Comparison of ENCODE assay signal across 14 cellular contexts in the genomic region with DNA sequence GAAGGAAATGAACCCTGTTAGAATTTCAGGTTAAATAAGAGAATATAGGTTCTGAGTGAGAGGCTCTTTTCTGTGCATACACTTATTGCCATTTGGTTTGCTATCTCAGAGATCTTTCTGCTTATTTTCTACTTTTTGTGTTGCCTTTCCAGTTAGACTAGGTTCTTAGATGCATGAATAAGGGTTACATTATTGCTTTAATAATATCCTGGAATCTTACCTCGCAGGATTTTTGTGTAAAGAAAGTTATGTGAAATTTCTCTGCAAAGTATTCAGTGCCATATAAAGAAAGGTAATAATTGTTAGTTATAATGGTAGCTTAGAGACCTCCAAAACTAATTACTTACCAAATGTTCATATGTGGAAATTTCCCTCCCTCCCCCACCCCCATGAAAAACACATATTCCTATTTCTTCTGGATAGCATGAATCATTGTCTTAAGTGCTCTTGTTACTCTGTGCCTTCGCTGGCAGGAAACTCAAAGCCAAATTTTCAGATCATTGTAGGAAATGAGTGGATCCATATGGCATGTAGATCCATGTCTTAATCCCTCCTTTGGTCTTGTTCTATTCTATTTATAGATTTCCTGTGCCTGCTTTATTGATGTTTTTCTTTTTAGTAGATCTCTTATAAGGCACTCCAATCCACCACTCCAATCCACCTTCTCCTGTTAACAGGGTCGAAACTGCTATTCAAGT. TPM values are rescaled to one million over a fixed set of nuclear protein-coding genes. Genes with fewer than 3 reads are reported as not detected.
DNase-seq lines count a peak whose midpoint lies in the region; ATAC-seq and TF ChIP-seq lines count a peak whose summit lies in the region.
"Had no signal": no experiment of that assay in that cellular context is flagged by ENCODE, and none has a peak within 500 bp of the region (broad histone marks: within the 10 kb centered on the region; RNA-seq: fewer than 3 reads in every experiment).

No MANE protein-coding gene starts in this region.

- H3K36me3 ChIP-seq in GM23248 (ENCODE audit: low read depth) (no peaks in the 10 kb centered on the region), WERI-Rb-1 (no peaks in the 10 kb centered on the region), mucosa of descending colon (ENCODE audit: low read depth) (no peaks in the 10 kb centered on the region)

- H3K4me1 ChIP-seq in GM23248 (ENCODE audit: insufficient read depth), result peaks cover 29% of the 10 kb centered on the region
- peaks cover 5% of the 10 kb centered on the region for H3K4me1 ChIP-seq in foreskin keratinocyte
- peaks cover 4% of the 10 kb centered on the region for H3K4me1 ChIP-seq in mucosa of descending colon (ENCODE audit: low read depth)

- intact Hi-C loops in mucosa of descending colon (cut with DNase I, micrococcal nuclease), result loop anchor here in 1 of 2 donors (5.0 kb wide), 1 partner anchor 202 kb away; no protein-coding TSS in a partner anchor

- ATAC-seq in SK-N-SH treated with all-trans-retinoic acid at 6 μM for 48 hours (peak; percentile 36), foreskin keratinocyte (peak; percentile 35), mucosa of descending colon (no peak)

- H2AFZ ChIP-seq in GM23248, result peak overlapping the region; percentile 61

- H3K27ac ChIP-seq in GM23248, result peak overlapping the region; percentile 60
- H3K27ac ChIP-seq in foreskin keratinocyte, result no peak overlapping the region
- H3K27ac ChIP-seq in WERI-Rb-1, result no peak overlapping the region; the same call in 1 of the 2 replicates
- H3K27ac ChIP-seq: C4-2B had no signal

- H3K4me3 ChIP-seq in GM23248 (peak overlapping the region; percentile 18), WERI-Rb-1 (ENCODE audit: low read depth, low read length) (no peak overlapping the region), mucosa of descending colon (no peak overlapping the region)
- H3K4me3 ChIP-seq: lung had no signal

- H3K27me3 ChIP-seq in GM23248 (replicated peaks; ENCODE audit: insufficient read depth) (no peaks in the 10 kb centered on the region), foreskin keratinocyte (no peaks in the 10 kb centered on the region), WERI-Rb-1 (ENCODE audit: insufficient read depth, low read depth, severe bottlenecking) (no peaks in the 10 kb centered on the region)

- 30 to 41% methylated on average over 3 of the region's 3 CpGs for WGBS in GM23248 (ENCODE audit: low coverage in 1 of 2, low lambda C conversion rate in 2 of 2, missing lambda C conversion rate in 2 of 2), 2 experiments

- H3K4me2 ChIP-seq in GM23248 (ENCODE audit: unreplicated experiment), result peak overlapping the region; percentile 48

- H3K9ac ChIP-seq in GM23248, result no peak overlapping the region

- no peaks in the 10 kb centered on the region for H3K9me2 ChIP-seq in GM23248 (ENCODE audit: insufficient read depth)

- no peaks in the 10 kb centered on the region for H4K20me1 ChIP-seq in GM23248 (ENCODE audit: insufficient read depth)

- peak; percentile 23 for DNase-seq in A172 (ENCODE audit: low spot score)
- DNase-seq in GM23248, result peak; percentile 90
- DNase-seq in foreskin keratinocyte, result peak; percentile 58 to 88
- DNase-seq in WERI-Rb-1, result no peak
- DNase-seq in NCI-H748 treated with DMSO at 0.1 percent for 48 hours (lab: John Stamatoyannopoulos, UW), result no peak
- DNase-seq in activated CD8-positive, alpha-beta memory T cell treated with anti-CD3 and anti-CD28 coated beads, Interleukin-2, amount 50 U/mL, for 48 hours, result no peak
- no peak for DNase-seq in mucosa of descending colon
- DNase-seq: activated CD4-positive, alpha-beta T cell treated with anti-CD3 and anti-CD28 coated beads for 4 hours; activated naive CD8-positive, alpha-beta T cell treated with anti-CD3 and anti-CD28 coated beads, Interleukin-2, amount 10 ng/mL, durations not matched to agents 7 days and 5 days; erythroblast; small intestine had no signal

- TF ChIP-seq CTCF in foreskin keratinocyte (conservative IDR thresholded peaks at IDR 0.05) (no peak), WERI-Rb-1 (IDR thresholded peaks at IDR 0.05; ENCODE audit: low read depth, low read length) (no peak), mucosa of descending colon (IDR thresholded peaks at IDR 0.05) (no peak)

- in situ Hi-C loops in GM23248 (cut with MboI), result no loop called here

- peaks cover 27% of the 10 kb centered on the region for H3F3A ChIP-seq in GM23248 (ENCODE audit: insufficient read depth)

- peaks cover under 1% of the 10 kb centered on the region; the same call in 1 of the 2 replicates for H3K79me2 ChIP-seq in GM23248 (ENCODE audit: insufficient read depth)

- no peaks in the 10 kb centered on the region for H3K9me3 ChIP-seq in GM23248 (ENCODE audit: low read depth)
- peaks cover 3% of the 10 kb centered on the region for H3K9me3 ChIP-seq in WERI-Rb-1 (ENCODE audit: severe bottlenecking)
- H3K9me3 ChIP-seq in mucosa of descending colon, result no peaks in the 10 kb centered on the region

TF ChIP-seq in SK-N-SH treated with all-trans-retinoic acid at 6 μM for 48 hours, 23 proteins besides CTCF, POLR2A, EP300 and RAD21 (continues in another document):
- no peak for TF ChIP-seq TOX (CRISPR knock-in tag; IDR thresholded peaks at IDR 0.05; ENCODE audit: borderline replicate concordance)
- TF ChIP-seq, protein P1, sequence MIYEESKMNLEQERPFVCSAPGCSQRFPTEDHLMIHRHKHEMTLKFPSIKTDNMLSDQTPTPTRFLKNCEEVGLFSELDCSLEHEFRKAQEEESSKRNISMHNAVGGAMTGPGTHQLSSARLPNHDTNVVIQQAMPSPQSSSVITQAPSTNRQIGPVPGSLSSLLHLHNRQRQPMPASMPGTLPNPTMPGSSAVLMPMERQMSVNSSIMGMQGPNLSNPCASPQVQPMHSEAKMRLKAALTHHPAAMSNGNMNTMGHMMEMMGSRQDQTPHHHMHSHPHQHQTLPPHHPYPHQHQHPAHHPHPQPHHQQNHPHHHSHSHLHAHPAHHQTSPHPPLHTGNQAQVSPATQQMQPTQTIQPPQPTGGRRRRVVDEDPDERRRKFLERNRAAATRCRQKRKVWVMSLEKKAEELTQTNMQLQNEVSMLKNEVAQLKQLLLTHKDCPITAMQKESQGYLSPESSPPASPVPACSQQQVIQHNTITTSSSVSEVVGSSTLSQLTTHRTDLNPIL (CRISPR knock-in tag; IDR thresholded peaks at IDR 0.05; ENCODE audit: low read depth), result no peak
- TF ChIP-seq BACH2 (CRISPR knock-in tag; IDR thresholded peaks at IDR 0.05; ENCODE audit: borderline replicate concordance), result no peak
- TF ChIP-seq, protein P2, sequence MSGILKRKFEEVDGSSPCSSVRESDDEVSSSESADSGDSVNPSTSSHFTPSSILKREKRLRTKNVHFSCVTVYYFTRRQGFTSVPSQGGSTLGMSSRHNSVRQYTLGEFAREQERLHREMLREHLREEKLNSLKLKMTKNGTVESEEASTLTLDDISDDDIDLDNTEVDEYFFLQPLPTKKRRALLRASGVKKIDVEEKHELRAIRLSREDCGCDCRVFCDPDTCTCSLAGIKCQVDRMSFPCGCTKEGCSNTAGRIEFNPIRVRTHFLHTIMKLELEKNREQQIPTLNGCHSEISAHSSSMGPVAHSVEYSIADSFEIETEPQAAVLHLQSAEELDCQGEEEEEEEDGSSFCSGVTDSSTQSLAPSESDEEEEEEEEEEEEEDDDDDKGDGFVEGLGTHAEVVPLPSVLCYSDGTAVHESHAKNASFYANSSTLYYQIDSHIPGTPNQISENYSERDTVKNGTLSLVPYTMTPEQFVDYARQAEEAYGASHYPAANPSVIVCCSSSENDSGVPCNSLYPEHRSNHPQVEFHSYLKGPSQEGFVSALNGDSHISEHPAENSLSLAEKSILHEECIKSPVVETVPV (CRISPR knock-in tag; IDR thresholded peaks at IDR 0.05), result no peak
- TF ChIP-seq ZNF565 (CRISPR knock-in tag; conservative IDR thresholded peaks at IDR 0.05; ENCODE audit: low read depth), result no peak
- TF ChIP-seq ESRRG (CRISPR knock-in tag; IDR thresholded peaks at IDR 0.05), result no peak
- TF ChIP-seq OSR1 (CRISPR knock-in tag; IDR thresholded peaks at IDR 0.05), result no peak
- TF ChIP-seq SNAI2 (CRISPR knock-in tag; IDR thresholded peaks at IDR 0.05), result no peak
- no peak for TF ChIP-seq ISL1 (CRISPR knock-in tag; IDR thresholded peaks at IDR 0.05)
- TF ChIP-seq ZC3H10 (CRISPR knock-in tag; IDR thresholded peaks at IDR 0.05), result no peak
- no peak for TF ChIP-seq ZFP30 (CRISPR knock-in tag; IDR thresholded peaks at IDR 0.05)
- TF ChIP-seq, protein P3, sequence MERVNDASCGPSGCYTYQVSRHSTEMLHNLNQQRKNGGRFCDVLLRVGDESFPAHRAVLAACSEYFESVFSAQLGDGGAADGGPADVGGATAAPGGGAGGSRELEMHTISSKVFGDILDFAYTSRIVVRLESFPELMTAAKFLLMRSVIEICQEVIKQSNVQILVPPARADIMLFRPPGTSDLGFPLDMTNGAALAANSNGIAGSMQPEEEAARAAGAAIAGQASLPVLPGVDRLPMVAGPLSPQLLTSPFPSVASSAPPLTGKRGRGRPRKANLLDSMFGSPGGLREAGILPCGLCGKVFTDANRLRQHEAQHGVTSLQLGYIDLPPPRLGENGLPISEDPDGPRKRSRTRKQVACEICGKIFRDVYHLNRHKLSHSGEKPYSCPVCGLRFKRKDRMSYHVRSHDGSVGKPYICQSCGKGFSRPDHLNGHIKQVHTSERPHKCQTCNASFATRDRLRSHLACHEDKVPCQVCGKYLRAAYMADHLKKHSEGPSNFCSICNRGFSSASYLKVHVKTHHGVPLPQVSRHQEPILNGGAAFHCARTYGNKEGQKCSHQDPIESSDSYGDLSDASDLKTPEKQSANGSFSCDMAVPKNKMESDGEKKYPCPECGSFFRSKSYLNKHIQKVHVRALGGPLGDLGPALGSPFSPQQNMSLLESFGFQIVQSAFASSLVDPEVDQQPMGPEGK (CRISPR knock-in tag; IDR thresholded peaks at IDR 0.05; ENCODE audit: borderline replicate concordance), result no peak
- TF ChIP-seq RARB (CRISPR knock-in tag; IDR thresholded peaks at IDR 0.05), result no peak
- no peak for TF ChIP-seq CSDC2 (CRISPR knock-in tag; IDR thresholded peaks at IDR 0.05)
- no peak for TF ChIP-seq ZNF8 (CRISPR knock-in tag; IDR thresholded peaks at IDR 0.05)
- TF ChIP-seq GLIS3 (CRISPR knock-in tag; IDR thresholded peaks at IDR 0.05), result no peak

RNA-seq across cellular contexts. Expression of a gene that starts 2.7 kb away (rescaled TPM):
- total RNA-seq in A172 (2014; rRNA removed; shearing (Covaris generic)), result 0.21 and 0.31 TPM in 2 replicates
- total RNA-seq in GM23248 (2014; rRNA removed; shearing (Covaris generic)), result 4.3 and 11.3 TPM in 2 replicates
- polyA plus RNA-seq in GM23248 (2016; fragmentation: Nextera tagmentation; extraction: Ambion mirVana) (0.93 and 1.6 TPM in 2 replicates), foreskin keratinocyte (0.57 and 0.85 TPM in 2 replicates)
- total RNA-seq in foreskin keratinocyte (2.1 and 3.2 TPM in 2 replicates), mucosa of descending colon (10 to 100 TPM; 10.1 to 14.4 (median 12.7) TPM)

Comparison
In these comparisons a context has a peak if more than half of its experiments do, and no peak if none do; other contexts are left out.
1. DNase-seq: peak in A172 (single experiment), GM23248 (single experiment) and foreskin keratinocyte (2 of 2); none in WERI-Rb-1 (single experiment), NCI-H748 treated with DMSO at 0.1 percent for 48 hours (single experiment), activated CD8-positive, alpha-beta memory T cell treated with anti-CD3 and anti-CD28 coated beads, Interleukin-2, amount 50 U/mL, for 48 hours (single experiment) and mucosa of descending colon (0 of 3).